In the genomic region with DNA sequence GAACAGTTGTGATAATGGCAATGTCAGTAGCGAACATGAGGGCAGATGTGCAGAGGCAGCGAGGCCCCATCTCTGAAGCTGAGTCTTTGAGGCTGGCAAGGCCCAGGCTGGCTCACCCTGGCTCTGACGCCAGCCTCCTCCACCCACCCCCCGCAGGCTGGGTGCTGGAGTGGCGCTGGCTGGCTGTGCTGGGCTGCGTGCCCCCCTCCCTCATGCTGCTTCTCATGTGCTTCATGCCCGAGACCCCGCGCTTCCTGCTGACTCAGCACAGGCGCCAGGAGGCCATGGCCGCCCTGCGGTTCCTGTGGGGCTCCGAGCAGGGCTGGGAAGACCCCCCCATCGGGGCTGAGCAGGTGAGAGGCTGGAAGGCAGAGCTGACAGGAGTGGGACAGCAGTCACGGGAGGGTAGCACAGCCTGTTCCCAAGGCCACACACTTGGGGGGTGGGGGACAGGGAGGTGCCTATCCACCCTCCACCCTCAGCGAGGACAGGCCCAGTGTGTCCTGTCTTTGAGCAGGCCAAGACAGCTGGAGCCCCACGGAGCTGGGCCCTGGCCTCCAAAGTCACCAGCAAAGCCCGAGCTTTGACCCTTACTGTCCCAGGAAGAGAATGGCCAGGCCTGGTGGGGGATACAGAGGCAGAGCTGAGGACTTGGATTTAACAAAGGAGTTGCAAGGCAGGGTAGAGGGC, we compare ENCODE assay signal across 19 cellular contexts. TPM values are rescaled to one million over a fixed set of nuclear protein-coding genes. Genes with fewer than 3 reads are reported as not detected.
DNase-seq lines count a peak whose midpoint lies in the region; ATAC-seq and TF ChIP-seq lines count a peak whose summit lies in the region.
"Had no signal": no experiment of that assay in that cellular context is flagged by ENCODE, and none has a peak within 500 bp of the region (broad histone marks: within the 10 kb centered on the region; RNA-seq: fewer than 3 reads in every experiment).

No MANE protein-coding gene starts in this region.

- CTCF ChIA-PET in mammary epithelial cell (lab: Charles Lee; ENCODE audit: low non-redundant PET) = no interaction called here

- H3K79me2 ChIP-seq in mammary epithelial cell (ENCODE audit: insufficient read depth, low read length) = no peaks in the 10 kb centered on the region

- H3K9me3 ChIP-seq in heart left ventricle (no peaks in the 10 kb centered on the region), mammary epithelial cell (replicated peaks; ENCODE audit: insufficient read depth, low read length) (no peaks in the 10 kb centered on the region)

- TF ChIP-seq CTCF in heart left ventricle (IDR thresholded peaks at IDR 0.05) = no peak
- TF ChIP-seq CTCF in mammary epithelial cell (conservative IDR thresholded peaks at IDR 0.05 in 1 of 2, IDR thresholded peaks at IDR 0.05 in 1 of 2; ENCODE audit: extremely low read depth in 1 of 2, insufficient read depth in 1 of 2, low read depth in 1 of 2, low read length in 2 of 2) = no peak

- H3K4me1 ChIP-seq in heart left ventricle (peaks cover 0 to 30% (median 17%) of the 10 kb centered on the region in 12 donors), rectal smooth muscle tissue (ENCODE audit: control insufficient read depth, insufficient read depth, low read length) (peaks cover 8% of the 10 kb centered on the region), mammary epithelial cell (ENCODE audit: insufficient read depth, low read length) (peaks cover 6% of the 10 kb centered on the region)

- no peak overlapping the region for H2AFZ ChIP-seq in mammary epithelial cell (ENCODE audit: low read depth, low read length)
- H2AFZ ChIP-seq: GM23248 had no signal

- no peaks in the 10 kb centered on the region for H4K20me1 ChIP-seq in mammary epithelial cell (ENCODE audit: insufficient read depth, low read length)

- peak; percentile 63 for DNase-seq in cardiac septum (ENCODE audit: low spot score)
- no peak for DNase-seq in heart left ventricle
- no peak for DNase-seq in NCI-H1417 (lab: John Stamatoyannopoulos, UW)
- DNase-seq in midbrain (lab: John Stamatoyannopoulos, UW) = no peak
- no peak for DNase-seq in mammary epithelial cell
- DNase-seq: DMS79 treated with DMSO at 0.1 percent for 48 hours, GM23248, MV-4-11, NCI-H1417 treated with DMSO at 0.1 percent for 48 hours, NCI-H1930, NCI-H345, NCI-H524 treated with DMSO at 0.1 percent for 48 hours, PC-3 had no signal

- H3K4me3 ChIP-seq in heart left ventricle (no peak overlapping the region), rectal smooth muscle tissue (ENCODE audit: low read length) (no peak overlapping the region), mammary epithelial cell (replicated peaks in 1 of 3; ENCODE audit: insufficient read depth in 1 of 3, low read depth in 2 of 3, low read length in 3 of 3) (no peak overlapping the region)
- H3K4me3 ChIP-seq: GM23248 had no signal

- in situ Hi-C loops in mammary epithelial cell (cut with MboI; ENCODE audit: low sequenced_read_pairs in 2 of 2) = no loop called here

- BruUV-seq in mammary epithelial cell (replicated peaks; lab: Mats Ljungman, UMichigan) = no TSS peak

- H3K9ac ChIP-seq in rectal smooth muscle tissue (ENCODE audit: low read length) = no peak overlapping the region
- no peak overlapping the region for H3K9ac ChIP-seq in mammary epithelial cell (ENCODE audit: insufficient read depth, low read length)
- H3K9ac ChIP-seq: GM23248, KMS-11 had no signal

- H3K27ac ChIP-seq in heart left ventricle (peak overlapping the region in 1 of 12 donors; percentile 12), cingulate gyrus (ENCODE audit: low read depth, low read length) (peak overlapping the region; percentile 77), rectal smooth muscle tissue (ENCODE audit: low read depth, low read length) (peak overlapping the region; percentile 43), mammary epithelial cell (ENCODE audit: insufficient read depth, low read depth, low read length) (no peak overlapping the region)
- H3K27ac ChIP-seq: 22Rv1, GM23248, KMS-11 had no signal

- intact Hi-C loops in cardiac septum (cut with DNase I) (loop anchor here (5.0 kb wide), 1 partner anchor 35 kb away; no protein-coding TSS in a partner anchor), heart left ventricle (cut with DNase I) (no loop called here), mammary epithelial cell (cut with micrococcal nuclease) (no loop called here)

- H3K4me2 ChIP-seq in mammary epithelial cell (ENCODE audit: insufficient read depth, low read depth, low read length) = no peak overlapping the region
- H3K4me2 ChIP-seq: KMS-11 had no signal

- H3K27me3 ChIP-seq in heart left ventricle (no peaks in the 10 kb centered on the region), rectal smooth muscle tissue (ENCODE audit: control insufficient read depth, insufficient read depth, low read length) (no peaks in the 10 kb centered on the region), mammary epithelial cell (ENCODE audit: insufficient read depth, low read length) (no peaks in the 10 kb centered on the region)

- dilution Hi-C loops in mammary epithelial cell (cut with HindIII; ENCODE audit: low sequenced_read_pairs) = no loop called here

- no peak for TF ChIP-seq POLR2A in heart left ventricle (IDR thresholded peaks at IDR 0.05)

- ATAC-seq in heart left ventricle (no peak), GM18909 (IDR thresholded peaks at IDR 0.05; ENCODE audit: poor library complexity, unreplicated experiment) (no peak)
- ATAC-seq: HCT116, PC-3 had no signal

- WGBS in heart left ventricle, 4 donors = 83 to 90% (median 84%) methylated on average over 8 to 18 of the region's 18 CpGs
- 95% methylated on average over 7 of the region's 18 CpGs for WGBS in mammary epithelial cell (ENCODE audit: low coverage, missing lambda C conversion rate)

- H3K36me3 ChIP-seq in heart left ventricle (peaks cover 0 to 64% (median 39%) of the 10 kb centered on the region in 9 donors), rectal smooth muscle tissue (ENCODE audit: control insufficient read depth, insufficient read depth, low read length) (peaks cover 17% of the 10 kb centered on the region), mammary epithelial cell (ENCODE audit: insufficient read depth, low read length) (no peaks in the 10 kb centered on the region)

RNA-seq across cellular contexts. Expression of a gene that starts 5.6 kb away (rescaled TPM):
- total RNA-seq in cardiac septum (14.5 TPM), heart left ventricle (10 to 100 TPM; 12.1 to 25.0 (median 14.9) TPM), mammary epithelial cell (10 to 100 TPM in 1 of 2 donors, 1 to 10 TPM in 1; 8.0 to 17.1 TPM)
- polyA plus RNA-seq in heart left ventricle (10 to 100 TPM; 15.6 to 22.1 TPM), mammary epithelial cell (9.6 TPM)
- 0.52 TPM for polyA minus RNA-seq in mammary epithelial cell

RNA-seq across cellular contexts. Expression of a gene that starts 21.6 kb away (rescaled TPM):
- total RNA-seq in cardiac septum = 5.5 TPM
- 1 to 10 TPM; 4.6 to 7.4 (median 5.8) TPM for total RNA-seq in heart left ventricle
- 1 to 10 TPM; 3.1 to 3.6 TPM for polyA plus RNA-seq in heart left ventricle
- 10 to 100 TPM; 10.5 to 16.8 TPM for total RNA-seq in mammary epithelial cell
- 6.3 TPM for polyA plus RNA-seq in mammary epithelial cell
- polyA minus RNA-seq in mammary epithelial cell = 15.7 TPM

RNA-seq across cellular contexts. Expression of a gene that starts 48.7 kb away (rescaled TPM):
- total RNA-seq in cardiac septum = 407 TPM
- 100 to 1,000 TPM; 408 to 937 (median 547) TPM for total RNA-seq in heart left ventricle
- polyA plus RNA-seq in heart left ventricle = 1,000 to 10,000 TPM; 1,225 to 1,523 TPM
- 1,000 to 10,000 TPM; 1,316 to 1,441 TPM for total RNA-seq in mammary epithelial cell
- polyA plus RNA-seq in mammary epithelial cell = 2,249 TPM
- polyA minus RNA-seq in mammary epithelial cell = 561 TPM

RNA-seq across cellular contexts. Expression of a gene that starts 48.8 kb away (rescaled TPM):
- total RNA-seq in cardiac septum (24.4 TPM), heart left ventricle (10 to 100 TPM; 21.9 to 42.2 (median 31.6) TPM), mammary epithelial cell (10 to 100 TPM; 15.5 to 20.6 TPM)
- polyA plus RNA-seq in heart left ventricle (10 to 100 TPM; 22.2 to 38.0 TPM), mammary epithelial cell (9.1 TPM)
- 17.2 TPM for polyA minus RNA-seq in mammary epithelial cell
